In the genomic region with DNA sequence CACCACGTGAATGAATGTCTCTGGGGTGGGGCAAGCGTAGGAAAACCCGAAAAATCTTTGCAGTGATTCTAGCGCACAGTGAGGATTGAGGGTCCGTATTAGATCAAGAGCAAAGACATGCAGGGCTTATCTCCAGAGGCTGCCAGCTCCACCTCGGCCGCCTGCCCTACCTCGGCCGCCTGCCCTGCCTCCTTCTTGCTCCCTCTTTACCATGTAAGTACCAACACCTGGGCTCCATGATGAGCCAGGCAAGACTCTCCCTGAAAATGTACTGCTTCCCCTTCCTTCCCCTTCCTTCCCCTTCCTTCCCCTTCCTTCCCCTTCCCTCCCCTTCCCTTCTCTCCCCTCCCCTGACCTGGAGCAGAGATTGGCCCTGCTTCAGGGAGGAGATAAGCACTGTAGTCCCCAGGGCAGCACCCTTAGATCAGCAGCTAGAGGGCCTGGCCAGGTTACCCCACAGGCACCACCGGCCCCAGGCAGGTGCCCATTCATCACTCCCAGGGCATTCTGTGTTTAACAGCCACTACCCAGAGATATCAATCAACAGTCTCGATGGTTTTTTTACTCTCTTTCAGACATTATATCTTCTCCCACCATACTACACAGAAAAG, we compare ENCODE assay signal across 9 cellular contexts. TPM values are rescaled to one million over a fixed set of nuclear protein-coding genes. Genes with fewer than 3 reads are reported as not detected.
DNase-seq lines count a peak whose midpoint lies in the region; ATAC-seq and TF ChIP-seq lines count a peak whose summit lies in the region.
"Had no signal": no experiment of that assay in that cellular context is flagged by ENCODE, and none has a peak within 500 bp of the region (broad histone marks: within the 10 kb centered on the region; RNA-seq: fewer than 3 reads in every experiment).

No MANE protein-coding gene starts in this region.

- H3K27ac Mint-ChIP-seq in CD8-positive, alpha-beta memory T cell: peak overlapping the region in 5 of 8 donors; percentile 26 to 88 (median 51)

- no TSS peak for BruUV-seq in A673 (replicated peaks; lab: Mats Ljungman, UMichigan)

- H3K4me3 Mint-ChIP-seq in CD8-positive, alpha-beta memory T cell: peak overlapping the region in 1 of 7 donors; percentile 85
- H3K4me3 Mint-ChIP-seq: activated naive CD4-positive, alpha-beta T cell treated with anti-CD3 and anti-CD28 coated beads, Interleukin-2, amount 50 U/mL, for 24 hours had no signal

- no peak for TF ChIP-seq POLR2A in esophagus squamous epithelium (IDR thresholded peaks at IDR 0.05)
- TF ChIP-seq POLR2A in prostate gland (IDR thresholded peaks at IDR 0.05): no peak

- CTCF ChIA-PET in CD8-positive, alpha-beta memory T cell (lab: Charles Lee): no interaction called here
- CTCF ChIA-PET in A673 (lab: Charles Lee): no interaction called here

- 71 to 75% methylated on average over 10 to 11 of the region's 11 CpGs for WGBS in esophagus squamous epithelium, 2 donors
- WGBS in prostate gland: 81% methylated on average over 11 of the region's 11 CpGs

- peaks cover 3% of the 10 kb centered on the region; the same call in 1 of the 2 replicates for H4K20me1 ChIP-seq in OCI-LY3 (ENCODE audit: insufficient read depth, low read length)

- H3K4me3 ChIP-seq in CD8-positive, alpha-beta memory T cell (ENCODE audit: low read length): no peak overlapping the region
- H3K4me3 ChIP-seq in OCI-LY3 (ENCODE audit: low read length) (peak overlapping the region; percentile 43; the same call in 1 of the 2 replicates), esophagus squamous epithelium (no peak overlapping the region), prostate gland (no peak overlapping the region), A673 (ENCODE audit: low read depth, low read length, poor library complexity, severe bottlenecking) (no peak overlapping the region)

- intact Hi-C loops in esophagus squamous epithelium (cut with DNase I): no loop called here
- intact Hi-C loops in prostate gland (cut with DNase I): no loop called here
- intact Hi-C loops in A673 (cut with micrococcal nuclease; ENCODE audit: unreplicated experiment): no loop called here

- ATAC-seq in HG02884 (IDR thresholded peaks at IDR 0.05; ENCODE audit: unreplicated experiment) (no peak), GM19452 (IDR thresholded peaks at IDR 0.05; ENCODE audit: unreplicated experiment) (no peak)

- no peak overlapping the region for H3K27ac ChIP-seq in CD8-positive, alpha-beta memory T cell (ENCODE audit: low read depth, low read length)
- peak overlapping the region; percentile 69 for H3K27ac ChIP-seq in OCI-LY3 (ENCODE audit: low read length)
- H3K27ac ChIP-seq in esophagus squamous epithelium: peak overlapping the region in 3 of 4 donors; percentile 36 to 71 (median 56)
- H3K27ac ChIP-seq in prostate gland: peak overlapping the region; percentile 65 to 75
- H3K27ac ChIP-seq in A673 (ENCODE audit: low read depth, low read length, poor library complexity, severe bottlenecking): no peak overlapping the region

- H3K9me3 ChIP-seq in CD8-positive, alpha-beta memory T cell (ENCODE audit: low read length): no peaks in the 10 kb centered on the region
- H3K9me3 ChIP-seq in OCI-LY3 (ENCODE audit: insufficient read depth, low read length) (no peaks in the 10 kb centered on the region), esophagus squamous epithelium (no peaks in the 10 kb centered on the region), prostate gland (no peaks in the 10 kb centered on the region), A673 (ENCODE audit: low read depth, low read length, poor library complexity, severe bottlenecking) (no peaks in the 10 kb centered on the region)

- no peaks in the 10 kb centered on the region for H3K36me3 ChIP-seq in CD8-positive, alpha-beta memory T cell (ENCODE audit: insufficient read depth, low read length)
- H3K36me3 ChIP-seq in OCI-LY3 (replicated peaks; ENCODE audit: low read depth, low read length) (peaks cover 33% of the 10 kb centered on the region), esophagus squamous epithelium (peaks cover 0 to 66% (median 0%) of the 10 kb centered on the region in 3 donors), prostate gland (no peaks in the 10 kb centered on the region), A673 (ENCODE audit: insufficient read depth, low read length, poor library complexity, severe bottlenecking) (peaks cover 11% of the 10 kb centered on the region)

- no peak for DNase-seq in CD8-positive, alpha-beta memory T cell
- DNase-seq in esophagus squamous epithelium (lab: John Stamatoyannopoulos, UW) (no peak), prostate gland (ENCODE audit: low spot score) (no peak), A673 (ENCODE audit: low spot score) (no peak)
- no peak for DNase-seq in stimulated activated CD4-positive, alpha-beta T cell treated with anti-CD3 and anti-CD28 coated beads, Interleukin-1b, Interleukin-23, amount 100 ng/mL, for 48 hours

- H3K4me1 Mint-ChIP-seq in CD8-positive, alpha-beta memory T cell: peaks cover 23 to 32% (median 24%) of the 10 kb centered on the region in 3 donors

- no peaks in the 10 kb centered on the region for H3K27me3 Mint-ChIP-seq in CD8-positive, alpha-beta memory T cell
- H3K27me3 Mint-ChIP-seq: activated naive CD4-positive, alpha-beta T cell treated with anti-CD3 and anti-CD28 coated beads, Interleukin-2, amount 50 U/mL, for 24 hours had no signal

- POLR2A ChIA-PET in CD8-positive, alpha-beta memory T cell (lab: Charles Lee): no interaction called here
- POLR2A ChIA-PET in A673 (lab: Charles Lee; ENCODE audit: low non-redundant PET): no interaction called here

- H3K36me3 Mint-ChIP-seq in CD8-positive, alpha-beta memory T cell: peaks cover 0 to 64% (median 8%) of the 10 kb centered on the region in 3 donors

- H2AFZ ChIP-seq in OCI-LY3 (ENCODE audit: low read depth, low read length): no peak overlapping the region

- no peaks in the 10 kb centered on the region for H3K27me3 ChIP-seq in CD8-positive, alpha-beta memory T cell (ENCODE audit: insufficient read depth, low read length, poor library complexity, severe bottlenecking)
- H3K27me3 ChIP-seq in OCI-LY3 (ENCODE audit: low read depth, low read length) (no peaks in the 10 kb centered on the region), esophagus squamous epithelium (no peaks in the 10 kb centered on the region), prostate gland (replicated peaks; ENCODE audit: insufficient read depth) (no peaks in the 10 kb centered on the region), A673 (replicated peaks; ENCODE audit: insufficient read depth, low read depth, low read length, poor library complexity) (no peaks in the 10 kb centered on the region)

- peak overlapping the region; percentile 42; the same call in 1 of the 2 replicates for H3K9ac ChIP-seq in OCI-LY3 (ENCODE audit: low read length)

- H3K79me2 ChIP-seq in OCI-LY3 (ENCODE audit: low read length): no peaks in the 10 kb centered on the region

- H3K4me2 ChIP-seq in OCI-LY3 (ENCODE audit: low read length): peak overlapping the region; percentile 73

- TF ChIP-seq CTCF in OCI-LY3 (IDR thresholded peaks at IDR 0.05; ENCODE audit: low read depth, low read length) (0 out of 2 replicates have a peak, but pooled peaks have one; percentile 3), esophagus squamous epithelium (IDR thresholded peaks at IDR 0.05) (no peak), prostate gland (IDR thresholded peaks at IDR 0.05) (no peak), A673 (conservative IDR thresholded peaks at IDR 0.05; ENCODE audit: low read depth, low read length) (no peak)

- H3K9me3 Mint-ChIP-seq in CD8-positive, alpha-beta memory T cell: no peaks in the 10 kb centered on the region
- H3K9me3 Mint-ChIP-seq: activated naive CD4-positive, alpha-beta T cell treated with anti-CD3 and anti-CD28 coated beads, Interleukin-2, amount 50 U/mL, for 24 hours had no signal

- H3K4me1 ChIP-seq in CD8-positive, alpha-beta memory T cell (ENCODE audit: insufficient read depth, low read length): peaks cover 8% of the 10 kb centered on the region
- H3K4me1 ChIP-seq in OCI-LY3 (ENCODE audit: low read length): peaks cover 42% of the 10 kb centered on the region
- H3K4me1 ChIP-seq in esophagus squamous epithelium: peaks cover 0 to 48% (median 27%) of the 10 kb centered on the region in 3 donors
- H3K4me1 ChIP-seq in prostate gland (replicated peaks): peaks cover 28% of the 10 kb centered on the region
- H3K4me1 ChIP-seq in A673 (ENCODE audit: insufficient read depth, low read length, poor library complexity, severe bottlenecking): peaks cover 17% of the 10 kb centered on the region

RNA-seq across cellular contexts. Expression of a gene that starts 25.5 kb away (rescaled TPM):
- 10 to 100 TPM; 23.2 to 26.7 TPM for total RNA-seq in CD8-positive, alpha-beta memory T cell
- 89.6 TPM for polyA plus RNA-seq in CD8-positive, alpha-beta memory T cell
- 1 to 10 TPM; 1.0 to 4.0 (median 2.4) TPM for total RNA-seq in esophagus squamous epithelium
- total RNA-seq in prostate gland: 1 to 10 TPM; 2.1 to 3.7 TPM
- total RNA-seq in A673 (2021): 9.6 and 10.9 TPM in 2 replicates

Comparison
In these comparisons a context has a peak if more than half of its experiments do, and no peak if none do; other contexts are left out.
1. H3K27ac ChIP-seq: peak in OCI-LY3 (single experiment), esophagus squamous epithelium (3 of 4) and prostate gland (2 of 2); none in CD8-positive, alpha-beta memory T cell (single experiment) and A673 (single experiment).